ENCODE assay signal across 8 cellular contexts in the genomic region with DNA sequence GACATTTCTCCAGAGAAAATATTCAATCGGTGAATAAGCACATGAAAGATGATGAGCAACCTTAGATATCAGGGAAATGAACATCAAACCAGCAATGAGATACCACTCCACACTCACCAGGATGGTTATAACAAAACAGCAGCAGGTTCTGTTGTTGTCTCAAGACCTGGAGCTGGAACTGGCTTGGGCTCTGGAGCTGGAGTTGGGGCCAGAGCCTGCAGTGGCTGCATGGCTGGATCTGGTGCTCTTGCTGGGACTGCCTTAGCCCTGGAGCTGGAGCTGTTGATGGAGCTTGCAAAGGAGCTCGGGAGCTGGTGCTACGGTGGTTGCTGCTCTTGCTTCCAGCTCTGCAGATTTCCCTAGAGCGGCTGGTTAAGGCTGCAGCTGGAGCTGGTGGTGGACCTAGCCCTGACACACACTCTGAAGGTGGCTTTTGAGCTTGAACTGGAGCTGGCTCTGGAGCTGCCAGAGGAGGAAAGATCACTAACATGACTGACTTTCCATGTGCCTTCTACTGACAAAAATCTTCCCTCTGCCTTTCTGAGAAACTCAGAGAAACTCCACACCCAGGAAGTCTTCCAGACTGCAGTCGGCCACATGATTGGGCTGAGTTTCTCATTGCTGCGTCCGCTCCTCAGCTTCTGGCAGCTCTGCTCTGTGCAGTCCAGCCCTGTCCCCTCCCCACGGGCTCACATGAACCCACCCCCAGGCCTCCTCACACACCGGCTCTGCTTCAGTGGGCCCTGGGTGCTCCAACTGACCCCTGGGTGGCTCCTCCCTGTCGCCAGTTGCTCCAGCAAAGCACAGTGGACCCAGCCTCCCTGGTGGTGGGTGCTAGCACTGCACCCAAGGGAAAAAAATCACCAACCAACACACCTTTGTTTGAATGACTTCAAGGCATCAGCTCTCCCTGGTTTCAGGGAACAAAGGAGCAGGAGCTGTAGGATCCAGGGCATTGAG.
A peak's percentile ranks its signal among the peaks of the same experiment; 100 is the strongest.
DNase-seq lines count a peak whose midpoint lies in the region; ATAC-seq and TF ChIP-seq lines count a peak whose summit lies in the region.

No MANE protein-coding gene starts in this region.

- CTCF ChIA-PET in activated CD8-positive, alpha-beta memory T cell treated with anti-CD3 and anti-CD28 coated beads, Interleukin-2, amount 10 ng/mL, durations not matched to agents 7 days and 5 days (lab: Charles Lee): interaction anchor here (0.7 to 3.3 kb wide), 7 partner anchors 17 to 521 kb away, joined by 3 to 19 read pairs (median 3); no protein-coding TSS in a partner anchor

- H3K9me3 Mint-ChIP-seq in activated CD8-positive, alpha-beta memory T cell treated with anti-CD3 and anti-CD28 coated beads, Interleukin-2, amount 10 ng/mL, durations not matched to agents 7 days and 5 days (ENCODE audit: low read depth): no peaks in the 10 kb centered on the region

- intact Hi-C loops in posterior vena cava (cut with DNase I): no loop called here

- H3K4me3 ChIP-seq in WI38 (ENCODE audit: low read depth, low read length): no peak overlapping the region

- no peak overlapping the region for H3K27ac Mint-ChIP-seq in activated CD8-positive, alpha-beta memory T cell treated with anti-CD3 and anti-CD28 coated beads, Interleukin-2, amount 10 ng/mL, durations not matched to agents 7 days and 5 days

- peak; percentile 6 for ATAC-seq in activated CD8-positive, alpha-beta memory T cell treated with anti-CD3 and anti-CD28 coated beads, Interleukin-2, amount 10 ng/mL, durations not matched to agents 7 days and 5 days
- ATAC-seq in HG03025 (IDR thresholded peaks at IDR 0.05; ENCODE audit: low FRiP score, unreplicated experiment) (peak; percentile 53), HG03457 (IDR thresholded peaks at IDR 0.05; ENCODE audit: unreplicated experiment) (no peak), HG03045 (IDR thresholded peaks at IDR 0.05; ENCODE audit: unreplicated experiment) (no peak)

- H3K36me3 Mint-ChIP-seq in activated CD8-positive, alpha-beta memory T cell treated with anti-CD3 and anti-CD28 coated beads, Interleukin-2, amount 10 ng/mL, durations not matched to agents 7 days and 5 days: no peaks in the 10 kb centered on the region

- no peak for DNase-seq in activated CD8-positive, alpha-beta memory T cell treated with anti-CD3 and anti-CD28 coated beads, Interleukin-2, amount 10 ng/mL, durations not matched to agents 7 days and 5 days
- no peak for DNase-seq in activated CD8-positive, alpha-beta memory T cell treated with anti-CD3 and anti-CD28 coated beads, Interleukin-2, amount 50 U/mL, for 4 hours
- DNase-seq in mesenteric fat pad (ENCODE audit: low spot score): peak; percentile 80
- no peak for DNase-seq in posterior vena cava (ENCODE audit: low spot score)

- no peak overlapping the region for H3K4me3 Mint-ChIP-seq in activated CD8-positive, alpha-beta memory T cell treated with anti-CD3 and anti-CD28 coated beads, Interleukin-2, amount 10 ng/mL, durations not matched to agents 7 days and 5 days

- no peaks in the 10 kb centered on the region for H3K27me3 Mint-ChIP-seq in activated CD8-positive, alpha-beta memory T cell treated with anti-CD3 and anti-CD28 coated beads, Interleukin-2, amount 10 ng/mL, durations not matched to agents 7 days and 5 days

- no peaks in the 10 kb centered on the region for H3K4me1 Mint-ChIP-seq in activated CD8-positive, alpha-beta memory T cell treated with anti-CD3 and anti-CD28 coated beads, Interleukin-2, amount 10 ng/mL, durations not matched to agents 7 days and 5 days

- TF ChIP-seq CTCF in WI38 (IDR thresholded peaks at IDR 0.05; ENCODE audit: low read depth, low read length): peak; percentile 74

Comparison
In these comparisons a context has a peak if more than half of its experiments do, and no peak if none do; other contexts are left out.
1. ATAC-seq: peak in activated CD8-positive, alpha-beta memory T cell treated with anti-CD3 and anti-CD28 coated beads, Interleukin-2, amount 10 ng/mL, durations not matched to agents 7 days and 5 days (single experiment) and HG03025 (single experiment); none in HG03457 (single experiment) and HG03045 (single experiment).